Comparison of ENCODE assay signal across 1 cellular context in the genomic region with DNA sequence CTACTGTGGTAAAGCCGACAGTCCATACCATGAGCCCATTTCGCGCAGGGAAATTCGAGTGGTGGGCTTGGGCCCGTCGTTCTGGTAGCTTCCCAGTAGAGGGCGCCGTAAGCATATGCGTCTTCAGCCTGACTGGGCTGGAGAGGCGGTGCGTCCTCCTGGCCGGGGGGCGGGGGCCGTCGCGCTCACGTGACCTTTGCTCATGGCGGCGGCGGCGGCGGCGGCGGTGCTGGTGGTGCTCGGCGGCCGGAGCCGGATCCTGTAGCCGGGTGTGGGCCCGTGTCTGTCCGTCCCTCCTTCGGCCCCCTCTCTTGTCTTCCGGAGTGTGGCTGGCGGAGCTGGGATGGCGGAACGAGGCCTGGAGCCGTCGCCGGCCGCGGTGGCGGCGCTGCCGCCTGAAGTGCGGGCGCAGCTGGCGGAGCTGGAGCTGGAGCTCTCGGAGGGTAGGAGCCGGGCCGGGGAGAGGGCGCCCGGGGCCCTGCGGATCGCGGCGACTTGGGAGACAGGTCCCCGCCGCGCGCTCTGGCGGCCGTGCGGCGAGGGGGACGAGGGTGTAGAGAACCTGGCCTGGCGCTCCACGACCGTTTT.
A peak's percentile ranks its signal among the peaks of the same experiment; 100 is the strongest.
TF ChIP-seq lines count a peak whose summit lies in the region.

A gene with protein sequence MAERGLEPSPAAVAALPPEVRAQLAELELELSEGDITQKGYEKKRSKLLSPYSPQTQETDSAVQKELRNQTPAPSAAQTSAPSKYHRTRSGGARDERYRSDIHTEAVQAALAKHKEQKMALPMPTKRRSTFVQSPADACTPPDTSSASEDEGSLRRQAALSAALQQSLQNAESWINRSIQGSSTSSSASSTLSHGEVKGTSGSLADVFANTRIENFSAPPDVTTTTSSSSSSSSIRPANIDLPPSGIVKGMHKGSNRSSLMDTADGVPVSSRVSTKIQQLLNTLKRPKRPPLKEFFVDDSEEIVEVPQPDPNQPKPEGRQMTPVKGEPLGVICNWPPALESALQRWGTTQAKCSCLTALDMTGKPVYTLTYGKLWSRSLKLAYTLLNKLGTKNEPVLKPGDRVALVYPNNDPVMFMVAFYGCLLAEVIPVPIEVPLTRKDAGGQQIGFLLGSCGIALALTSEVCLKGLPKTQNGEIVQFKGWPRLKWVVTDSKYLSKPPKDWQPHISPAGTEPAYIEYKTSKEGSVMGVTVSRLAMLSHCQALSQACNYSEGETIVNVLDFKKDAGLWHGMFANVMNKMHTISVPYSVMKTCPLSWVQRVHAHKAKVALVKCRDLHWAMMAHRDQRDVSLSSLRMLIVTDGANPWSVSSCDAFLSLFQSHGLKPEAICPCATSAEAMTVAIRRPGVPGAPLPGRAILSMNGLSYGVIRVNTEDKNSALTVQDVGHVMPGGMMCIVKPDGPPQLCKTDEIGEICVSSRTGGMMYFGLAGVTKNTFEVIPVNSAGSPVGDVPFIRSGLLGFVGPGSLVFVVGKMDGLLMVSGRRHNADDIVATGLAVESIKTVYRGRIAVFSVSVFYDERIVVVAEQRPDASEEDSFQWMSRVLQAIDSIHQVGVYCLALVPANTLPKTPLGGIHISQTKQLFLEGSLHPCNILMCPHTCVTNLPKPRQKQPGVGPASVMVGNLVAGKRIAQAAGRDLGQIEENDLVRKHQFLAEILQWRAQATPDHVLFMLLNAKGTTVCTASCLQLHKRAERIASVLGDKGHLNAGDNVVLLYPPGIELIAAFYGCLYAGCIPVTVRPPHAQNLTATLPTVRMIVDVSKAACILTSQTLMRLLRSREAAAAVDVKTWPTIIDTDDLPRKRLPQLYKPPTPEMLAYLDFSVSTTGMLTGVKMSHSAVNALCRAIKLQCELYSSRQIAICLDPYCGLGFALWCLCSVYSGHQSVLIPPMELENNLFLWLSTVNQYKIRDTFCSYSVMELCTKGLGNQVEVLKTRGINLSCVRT (N-terminal part only) (plus strand): TSS at position 188 of the 588 bp plus-strand sequence. CDS start 156 bp downstream, at position 344.

TF ChIP-seq in HepG2, 621 proteins besides CTCF, POLR2A, EP300 and RAD21 (continued from another document and continues in another):
- TF ChIP-seq, protein P1, sequence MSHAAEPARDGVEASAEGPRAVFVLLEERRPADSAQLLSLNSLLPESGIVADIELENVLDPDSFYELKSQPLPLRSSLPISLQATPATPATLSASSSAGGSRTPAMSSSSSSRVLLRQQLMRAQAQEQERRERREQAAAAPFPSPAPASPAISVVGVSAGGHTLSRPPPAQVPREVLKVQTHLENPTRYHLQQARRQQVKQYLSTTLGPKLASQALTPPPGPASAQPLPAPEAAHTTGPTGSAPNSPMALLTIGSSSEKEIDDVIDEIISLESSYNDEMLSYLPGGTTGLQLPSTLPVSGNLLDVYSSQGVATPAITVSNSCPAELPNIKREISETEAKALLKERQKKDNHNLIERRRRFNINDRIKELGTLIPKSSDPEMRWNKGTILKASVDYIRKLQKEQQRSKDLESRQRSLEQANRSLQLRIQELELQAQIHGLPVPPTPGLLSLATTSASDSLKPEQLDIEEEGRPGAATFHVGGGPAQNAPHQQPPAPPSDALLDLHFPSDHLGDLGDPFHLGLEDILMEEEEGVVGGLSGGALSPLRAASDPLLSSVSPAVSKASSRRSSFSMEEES (CRISPR knock-in tag; IDR thresholded peaks at IDR 0.05) = peak; percentile 86; the same call in 1 of the 2 replicates
- TF ChIP-seq SRSF9 (IDR thresholded peaks at IDR 0.05; ENCODE audit: borderline replicate concordance, insufficient read depth, low read depth, low read length, poor library complexity, severe bottlenecking) (no peak), KAT7 (CRISPR knock-in tag; IDR thresholded peaks at IDR 0.05; ENCODE audit: borderline replicate concordance) (peak; percentile 81; the same call in 1 of the 2 replicates), ZSCAN21 (CRISPR knock-in tag; IDR thresholded peaks at IDR 0.05; ENCODE audit: borderline replicate concordance) (peak; percentile 64; the same call in 1 of the 2 replicates), SOX6 (IDR thresholded peaks at IDR 0.05) (no peak), SOX6 (CRISPR knock-in tag; IDR thresholded peaks at IDR 0.05) (peak; percentile 57; the same call in 1 of the 2 replicates), GFI1 (CRISPR knock-in tag; IDR thresholded peaks at IDR 0.05; ENCODE audit: borderline replicate concordance) (peak; percentile 61; the same call in 1 of the 2 replicates), ZNF24 (IDR thresholded peaks at IDR 0.05) (no peak), ZNF121 (CRISPR knock-in tag; IDR thresholded peaks at IDR 0.05) (0 out of 2 replicates have a peak, but pooled peaks have one; percentile 12), ZNF572 (CRISPR knock-in tag; IDR thresholded peaks at IDR 0.05) (no peak), ZNF138 (CRISPR knock-in tag; IDR thresholded peaks at IDR 0.05; ENCODE audit: low read depth) (no peak), ELF3 (CRISPR knock-in tag; IDR thresholded peaks at IDR 0.05) (peak; percentile 32; the same call in 1 of the 2 replicates), ETV5 (CRISPR knock-in tag; IDR thresholded peaks at IDR 0.05; ENCODE audit: borderline replicate concordance) (no peak)
- TF ChIP-seq, protein P2, sequence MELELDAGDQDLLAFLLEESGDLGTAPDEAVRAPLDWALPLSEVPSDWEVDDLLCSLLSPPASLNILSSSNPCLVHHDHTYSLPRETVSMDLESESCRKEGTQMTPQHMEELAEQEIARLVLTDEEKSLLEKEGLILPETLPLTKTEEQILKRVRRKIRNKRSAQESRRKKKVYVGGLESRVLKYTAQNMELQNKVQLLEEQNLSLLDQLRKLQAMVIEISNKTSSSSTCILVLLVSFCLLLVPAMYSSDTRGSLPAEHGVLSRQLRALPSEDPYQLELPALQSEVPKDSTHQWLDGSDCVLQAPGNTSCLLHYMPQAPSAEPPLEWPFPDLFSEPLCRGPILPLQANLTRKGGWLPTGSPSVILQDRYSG (CRISPR knock-in tag; IDR thresholded peaks at IDR 0.05) = no peak
- TF ChIP-seq, protein P3, sequence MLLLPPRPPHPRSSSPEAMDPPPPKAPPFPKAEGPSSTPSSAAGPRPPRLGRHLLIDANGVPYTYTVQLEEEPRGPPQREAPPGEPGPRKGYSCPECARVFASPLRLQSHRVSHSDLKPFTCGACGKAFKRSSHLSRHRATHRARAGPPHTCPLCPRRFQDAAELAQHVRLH (CRISPR knock-in tag; IDR thresholded peaks at IDR 0.05; ENCODE audit: borderline replicate concordance, low read depth) = peak; percentile 77
- TF ChIP-seq, protein P4, sequence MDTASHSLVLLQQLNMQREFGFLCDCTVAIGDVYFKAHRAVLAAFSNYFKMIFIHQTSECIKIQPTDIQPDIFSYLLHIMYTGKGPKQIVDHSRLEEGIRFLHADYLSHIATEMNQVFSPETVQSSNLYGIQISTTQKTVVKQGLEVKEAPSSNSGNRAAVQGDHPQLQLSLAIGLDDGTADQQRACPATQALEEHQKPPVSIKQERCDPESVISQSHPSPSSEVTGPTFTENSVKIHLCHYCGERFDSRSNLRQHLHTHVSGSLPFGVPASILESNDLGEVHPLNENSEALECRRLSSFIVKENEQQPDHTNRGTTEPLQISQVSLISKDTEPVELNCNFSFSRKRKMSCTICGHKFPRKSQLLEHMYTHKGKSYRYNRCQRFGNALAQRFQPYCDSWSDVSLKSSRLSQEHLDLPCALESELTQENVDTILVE (CRISPR knock-in tag; IDR thresholded peaks at IDR 0.05) = no peak
- TF ChIP-seq, protein P5, sequence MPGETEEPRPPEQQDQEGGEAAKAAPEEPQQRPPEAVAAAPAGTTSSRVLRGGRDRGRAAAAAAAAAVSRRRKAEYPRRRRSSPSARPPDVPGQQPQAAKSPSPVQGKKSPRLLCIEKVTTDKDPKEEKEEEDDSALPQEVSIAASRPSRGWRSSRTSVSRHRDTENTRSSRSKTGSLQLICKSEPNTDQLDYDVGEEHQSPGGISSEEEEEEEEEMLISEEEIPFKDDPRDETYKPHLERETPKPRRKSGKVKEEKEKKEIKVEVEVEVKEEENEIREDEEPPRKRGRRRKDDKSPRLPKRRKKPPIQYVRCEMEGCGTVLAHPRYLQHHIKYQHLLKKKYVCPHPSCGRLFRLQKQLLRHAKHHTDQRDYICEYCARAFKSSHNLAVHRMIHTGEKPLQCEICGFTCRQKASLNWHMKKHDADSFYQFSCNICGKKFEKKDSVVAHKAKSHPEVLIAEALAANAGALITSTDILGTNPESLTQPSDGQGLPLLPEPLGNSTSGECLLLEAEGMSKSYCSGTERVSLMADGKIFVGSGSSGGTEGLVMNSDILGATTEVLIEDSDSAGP (CRISPR knock-in tag; IDR thresholded peaks at IDR 0.05; ENCODE audit: borderline replicate concordance) = peak; percentile 78
- TF ChIP-seq, protein P6, sequence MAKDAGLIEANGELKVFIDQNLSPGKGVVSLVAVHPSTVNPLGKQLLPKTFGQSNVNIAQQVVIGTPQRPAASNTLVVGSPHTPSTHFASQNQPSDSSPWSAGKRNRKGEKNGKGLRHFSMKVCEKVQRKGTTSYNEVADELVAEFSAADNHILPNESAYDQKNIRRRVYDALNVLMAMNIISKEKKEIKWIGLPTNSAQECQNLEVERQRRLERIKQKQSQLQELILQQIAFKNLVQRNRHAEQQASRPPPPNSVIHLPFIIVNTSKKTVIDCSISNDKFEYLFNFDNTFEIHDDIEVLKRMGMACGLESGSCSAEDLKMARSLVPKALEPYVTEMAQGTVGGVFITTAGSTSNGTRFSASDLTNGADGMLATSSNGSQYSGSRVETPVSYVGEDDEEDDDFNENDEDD (CRISPR knock-in tag; IDR thresholded peaks at IDR 0.05; ENCODE audit: borderline replicate concordance) = 0 out of 2 replicates have a peak, but pooled peaks have one; percentile 42
- TF ChIP-seq, protein P7, sequence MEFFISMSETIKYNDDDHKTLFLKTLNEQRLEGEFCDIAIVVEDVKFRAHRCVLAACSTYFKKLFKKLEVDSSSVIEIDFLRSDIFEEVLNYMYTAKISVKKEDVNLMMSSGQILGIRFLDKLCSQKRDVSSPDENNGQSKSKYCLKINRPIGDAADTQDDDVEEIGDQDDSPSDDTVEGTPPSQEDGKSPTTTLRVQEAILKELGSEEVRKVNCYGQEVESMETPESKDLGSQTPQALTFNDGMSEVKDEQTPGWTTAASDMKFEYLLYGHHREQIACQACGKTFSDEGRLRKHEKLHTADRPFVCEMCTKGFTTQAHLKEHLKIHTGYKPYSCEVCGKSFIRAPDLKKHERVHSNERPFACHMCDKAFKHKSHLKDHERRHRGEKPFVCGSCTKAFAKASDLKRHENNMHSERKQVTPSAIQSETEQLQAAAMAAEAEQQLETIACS (CRISPR knock-in tag; IDR thresholded peaks at IDR 0.05) = no peak
- TF ChIP-seq, protein P8, sequence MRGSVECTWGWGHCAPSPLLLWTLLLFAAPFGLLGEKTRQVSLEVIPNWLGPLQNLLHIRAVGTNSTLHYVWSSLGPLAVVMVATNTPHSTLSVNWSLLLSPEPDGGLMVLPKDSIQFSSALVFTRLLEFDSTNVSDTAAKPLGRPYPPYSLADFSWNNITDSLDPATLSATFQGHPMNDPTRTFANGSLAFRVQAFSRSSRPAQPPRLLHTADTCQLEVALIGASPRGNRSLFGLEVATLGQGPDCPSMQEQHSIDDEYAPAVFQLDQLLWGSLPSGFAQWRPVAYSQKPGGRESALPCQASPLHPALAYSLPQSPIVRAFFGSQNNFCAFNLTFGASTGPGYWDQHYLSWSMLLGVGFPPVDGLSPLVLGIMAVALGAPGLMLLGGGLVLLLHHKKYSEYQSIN (CRISPR knock-in tag; IDR thresholded peaks at IDR 0.05; ENCODE audit: borderline replicate concordance) = no peak
- TF ChIP-seq, protein P9, sequence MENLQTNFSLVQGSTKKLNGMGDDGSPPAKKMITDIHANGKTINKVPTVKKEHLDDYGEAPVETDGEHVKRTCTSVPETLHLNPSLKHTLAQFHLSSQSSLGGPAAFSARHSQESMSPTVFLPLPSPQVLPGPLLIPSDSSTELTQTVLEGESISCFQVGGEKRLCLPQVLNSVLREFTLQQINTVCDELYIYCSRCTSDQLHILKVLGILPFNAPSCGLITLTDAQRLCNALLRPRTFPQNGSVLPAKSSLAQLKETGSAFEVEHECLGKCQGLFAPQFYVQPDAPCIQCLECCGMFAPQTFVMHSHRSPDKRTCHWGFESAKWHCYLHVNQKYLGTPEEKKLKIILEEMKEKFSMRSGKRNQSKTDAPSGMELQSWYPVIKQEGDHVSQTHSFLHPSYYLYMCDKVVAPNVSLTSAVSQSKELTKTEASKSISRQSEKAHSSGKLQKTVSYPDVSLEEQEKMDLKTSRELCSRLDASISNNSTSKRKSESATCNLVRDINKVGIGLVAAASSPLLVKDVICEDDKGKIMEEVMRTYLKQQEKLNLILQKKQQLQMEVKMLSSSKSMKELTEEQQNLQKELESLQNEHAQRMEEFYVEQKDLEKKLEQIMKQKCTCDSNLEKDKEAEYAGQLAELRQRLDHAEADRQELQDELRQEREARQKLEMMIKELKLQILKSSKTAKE (CRISPR knock-in tag; IDR thresholded peaks at IDR 0.05; ENCODE audit: borderline replicate concordance) = no peak
- TF ChIP-seq, protein P10, sequence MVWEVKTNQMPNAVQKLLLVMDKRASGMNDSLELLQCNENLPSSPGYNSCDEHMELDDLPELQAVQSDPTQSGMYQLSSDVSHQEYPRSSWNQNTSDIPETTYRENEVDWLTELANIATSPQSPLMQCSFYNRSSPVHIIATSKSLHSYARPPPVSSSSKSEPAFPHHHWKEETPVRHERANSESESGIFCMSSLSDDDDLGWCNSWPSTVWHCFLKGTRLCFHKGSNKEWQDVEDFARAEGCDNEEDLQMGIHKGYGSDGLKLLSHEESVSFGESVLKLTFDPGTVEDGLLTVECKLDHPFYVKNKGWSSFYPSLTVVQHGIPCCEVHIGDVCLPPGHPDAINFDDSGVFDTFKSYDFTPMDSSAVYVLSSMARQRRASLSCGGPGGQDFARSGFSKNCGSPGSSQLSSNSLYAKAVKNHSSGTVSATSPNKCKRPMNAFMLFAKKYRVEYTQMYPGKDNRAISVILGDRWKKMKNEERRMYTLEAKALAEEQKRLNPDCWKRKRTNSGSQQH (CRISPR knock-in tag; IDR thresholded peaks at IDR 0.05; ENCODE audit: low read depth) = no peak
- TF ChIP-seq, protein P11, sequence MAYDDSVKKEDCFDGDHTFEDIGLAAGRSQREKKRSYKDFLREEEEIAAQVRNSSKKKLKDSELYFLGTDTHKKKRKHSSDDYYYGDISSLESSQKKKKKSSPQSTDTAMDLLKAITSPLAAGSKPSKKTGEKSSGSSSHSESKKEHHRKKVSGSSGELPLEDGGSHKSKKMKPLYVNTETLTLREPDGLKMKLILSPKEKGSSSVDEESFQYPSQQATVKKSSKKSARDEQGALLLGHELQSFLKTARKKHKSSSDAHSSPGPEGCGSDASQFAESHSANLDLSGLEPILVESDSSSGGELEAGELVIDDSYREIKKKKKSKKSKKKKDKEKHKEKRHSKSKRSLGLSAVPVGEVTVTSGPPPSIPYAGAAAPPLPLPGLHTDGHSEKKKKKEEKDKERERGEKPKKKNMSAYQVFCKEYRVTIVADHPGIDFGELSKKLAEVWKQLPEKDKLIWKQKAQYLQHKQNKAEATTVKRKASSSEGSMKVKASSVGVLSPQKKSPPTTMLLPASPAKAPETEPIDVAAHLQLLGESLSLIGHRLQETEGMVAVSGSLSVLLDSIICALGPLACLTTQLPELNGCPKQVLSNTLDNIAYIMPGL (CRISPR knock-in tag; IDR thresholded peaks at IDR 0.05; ENCODE audit: borderline replicate concordance in 1 of 2, low read depth in 1 of 2) = peak; percentile 85 to 96
- TF ChIP-seq, protein P12, sequence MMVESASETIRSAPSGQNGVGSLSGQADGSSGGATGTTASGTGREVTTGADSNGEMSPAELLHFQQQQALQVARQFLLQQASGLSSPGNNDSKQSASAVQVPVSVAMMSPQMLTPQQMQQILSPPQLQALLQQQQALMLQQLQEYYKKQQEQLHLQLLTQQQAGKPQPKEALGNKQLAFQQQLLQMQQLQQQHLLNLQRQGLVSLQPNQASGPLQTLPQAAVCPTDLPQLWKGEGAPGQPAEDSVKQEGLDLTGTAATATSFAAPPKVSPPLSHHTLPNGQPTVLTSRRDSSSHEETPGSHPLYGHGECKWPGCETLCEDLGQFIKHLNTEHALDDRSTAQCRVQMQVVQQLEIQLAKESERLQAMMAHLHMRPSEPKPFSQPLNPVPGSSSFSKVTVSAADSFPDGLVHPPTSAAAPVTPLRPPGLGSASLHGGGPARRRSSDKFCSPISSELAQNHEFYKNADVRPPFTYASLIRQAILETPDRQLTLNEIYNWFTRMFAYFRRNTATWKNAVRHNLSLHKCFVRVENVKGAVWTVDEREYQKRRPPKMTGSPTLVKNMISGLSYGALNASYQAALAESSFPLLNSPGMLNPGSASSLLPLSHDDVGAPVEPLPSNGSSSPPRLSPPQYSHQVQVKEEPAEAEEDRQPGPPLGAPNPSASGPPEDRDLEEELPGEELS (CRISPR knock-in tag; IDR thresholded peaks at IDR 0.05) = 0 out of 2 replicates have a peak, but pooled peaks have one; percentile 30
